ENCODE assay signal across 8 cellular contexts in the genomic region with DNA sequence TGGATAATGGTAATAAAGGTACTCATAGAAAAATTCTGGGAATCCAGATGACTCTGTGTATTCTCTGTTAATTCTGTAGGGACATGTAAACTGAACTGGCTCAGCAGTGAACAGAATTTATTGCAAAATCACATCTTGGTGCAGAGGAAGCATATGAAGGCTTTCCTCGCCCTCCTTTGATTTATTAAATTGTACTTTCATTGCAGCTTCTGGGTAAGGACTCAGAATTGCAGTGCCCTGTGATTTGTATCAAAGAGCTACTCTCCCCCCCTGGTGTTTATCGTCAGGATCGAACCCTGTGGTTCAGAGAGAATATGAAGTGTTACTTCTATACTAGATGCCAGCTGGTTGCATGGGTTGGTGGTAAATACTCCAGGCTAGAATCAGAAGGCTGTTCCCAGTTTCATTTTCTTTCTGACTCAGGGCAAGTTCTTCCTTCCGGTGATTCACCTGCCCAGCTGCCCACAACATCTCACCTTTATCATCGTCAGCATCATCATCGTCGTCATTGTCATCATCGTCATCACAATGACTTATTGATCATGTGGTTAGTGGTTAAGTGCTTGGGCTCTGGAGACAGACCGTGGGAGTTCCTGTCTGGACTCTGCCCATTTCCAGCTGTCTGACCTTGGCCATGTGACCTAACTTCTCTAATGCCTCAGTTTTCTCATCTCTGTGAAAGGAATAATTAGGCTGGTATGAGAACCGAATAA.
DNase-seq lines count a peak whose midpoint lies in the region; ATAC-seq and FAIRE-seq lines count a peak whose summit lies in the region.

No MANE protein-coding gene starts in this region.

- H3K27ac ChIP-seq in effector memory CD4-positive, alpha-beta T cell (ENCODE audit: insufficient read depth, low read length, poor library complexity, severe bottlenecking): peak overlapping the region; percentile 48

- ATAC-seq in GM21526 (IDR thresholded peaks at IDR 0.05; ENCODE audit: low FRiP score, unreplicated experiment): peak; percentile 70

- peak overlapping the region; percentile 50 for H3K9ac ChIP-seq in skeletal muscle satellite cell (ENCODE audit: low read depth, low read length)

- CTCF ChIA-PET in activated CD4-positive, alpha-beta T cell treated with anti-CD3 and anti-CD28 coated beads, Interleukin-2, amount 10 ng/mL, durations not matched to agents 7 days and 5 days (lab: Charles Lee): interaction anchor here (0.5 to 1.4 kb wide), 13 partner anchors 10 to 816 kb away, joined by 3 to 10 read pairs (median 3); a partner anchor contains a TSS

- peaks cover 73% of the 10 kb centered on the region for H3K4me1 Mint-ChIP-seq in activated CD4-positive, alpha-beta T cell treated with anti-CD3 and anti-CD28 coated beads, Interleukin-2, amount 10 ng/mL, durations not matched to agents 7 days and 5 days

- no peaks in the 10 kb centered on the region for H3K9me3 ChIP-seq in effector memory CD4-positive, alpha-beta T cell (ENCODE audit: control insufficient read depth, low read length)
- H3K9me3 ChIP-seq in skeletal muscle satellite cell (replicated peaks; ENCODE audit: low read length): no peaks in the 10 kb centered on the region

- peak; percentile 96 for DNase-seq in EL
- DNase-seq in HTR-8/SVneo (ENCODE audit: insufficient read length, low spot score): peak; percentile 53
- peak; percentile 84 for DNase-seq in activated CD4-positive, alpha-beta T cell treated with anti-CD3 and anti-CD28 coated beads, Interleukin-2, amount 10 ng/mL, durations not matched to agents 7 days and 5 days
- DNase-seq in effector memory CD4-positive, alpha-beta T cell: peak; percentile 78 to 80 (median 78)
- no peak for DNase-seq in SKM-1 treated with dmso at 0.1 percent for 144 hours (lab: John Stamatoyannopoulos, UW; ENCODE audit: unreplicated experiment)
- no peak for DNase-seq in middle frontal gyrus (ENCODE audit: extremely low spot score, low spot score)

- peaks cover 26% of the 10 kb centered on the region for H3K4me1 ChIP-seq in effector memory CD4-positive, alpha-beta T cell (ENCODE audit: control insufficient read depth, insufficient read depth, low read length, poor library complexity, severe bottlenecking)
- peaks cover 20% of the 10 kb centered on the region for H3K4me1 ChIP-seq in skeletal muscle satellite cell (ENCODE audit: control insufficient read depth, insufficient read depth, low read length)

- peaks cover 17% of the 10 kb centered on the region for H3K36me3 Mint-ChIP-seq in activated CD4-positive, alpha-beta T cell treated with anti-CD3 and anti-CD28 coated beads, Interleukin-2, amount 10 ng/mL, durations not matched to agents 7 days and 5 days (ENCODE audit: low read depth)

- H3K4me3 ChIP-seq in effector memory CD4-positive, alpha-beta T cell (ENCODE audit: insufficient read depth, low read depth, low read length, poor library complexity, severe bottlenecking): no peak overlapping the region
- peak overlapping the region; percentile 5 for H3K4me3 ChIP-seq in skeletal muscle satellite cell (ENCODE audit: low read length)

- POLR2A ChIA-PET in activated CD4-positive, alpha-beta T cell treated with anti-CD3 and anti-CD28 coated beads, Interleukin-2, amount 10 ng/mL, durations not matched to agents 7 days and 5 days (lab: Charles Lee): no interaction called here

- no peaks in the 10 kb centered on the region for H3K27me3 ChIP-seq in effector memory CD4-positive, alpha-beta T cell (replicated peaks; ENCODE audit: control insufficient read depth, insufficient read depth, low read length, poor library complexity, severe bottlenecking)
- no peaks in the 10 kb centered on the region for H3K27me3 ChIP-seq in skeletal muscle satellite cell (ENCODE audit: control insufficient read depth, insufficient read depth, low read length)

- no peaks in the 10 kb centered on the region for H3K36me3 ChIP-seq in effector memory CD4-positive, alpha-beta T cell (ENCODE audit: control insufficient read depth, insufficient read depth, low read length)
- no peaks in the 10 kb centered on the region for H3K36me3 ChIP-seq in skeletal muscle satellite cell (ENCODE audit: insufficient read depth, low read length)

- no peaks in the 10 kb centered on the region for H3K27me3 Mint-ChIP-seq in activated CD4-positive, alpha-beta T cell treated with anti-CD3 and anti-CD28 coated beads, Interleukin-2, amount 10 ng/mL, durations not matched to agents 7 days and 5 days

- peak overlapping the region; percentile 84 for H3K27ac Mint-ChIP-seq in activated CD4-positive, alpha-beta T cell treated with anti-CD3 and anti-CD28 coated beads, Interleukin-2, amount 10 ng/mL, durations not matched to agents 7 days and 5 days

- H3K4me3 Mint-ChIP-seq in activated CD4-positive, alpha-beta T cell treated with anti-CD3 and anti-CD28 coated beads, Interleukin-2, amount 10 ng/mL, durations not matched to agents 7 days and 5 days: peak overlapping the region; percentile 23

- peak overlapping the region; percentile 49 for H3K4me2 ChIP-seq in skeletal muscle satellite cell (ENCODE audit: low read length)

- peak; percentile 81 for FAIRE-seq in HTR-8/SVneo (lab: Jason Lieb, UNC)

- H3K9me3 Mint-ChIP-seq in activated CD4-positive, alpha-beta T cell treated with anti-CD3 and anti-CD28 coated beads, Interleukin-2, amount 10 ng/mL, durations not matched to agents 7 days and 5 days: peaks cover 3% of the 10 kb centered on the region

Comparison
In these comparisons a context has a peak if more than half of its experiments do, and no peak if none do; other contexts are left out.
1. DNase-seq: peak in EL (single experiment), HTR-8/SVneo (single experiment), activated CD4-positive, alpha-beta T cell treated with anti-CD3 and anti-CD28 coated beads, Interleukin-2, amount 10 ng/mL, durations not matched to agents 7 days and 5 days (single experiment) and effector memory CD4-positive, alpha-beta T cell (3 of 3); none in SKM-1 treated with dmso at 0.1 percent for 144 hours (single experiment) and middle frontal gyrus (single experiment).